Comparison of ENCODE assay signal across 8 cellular contexts in the genomic region with DNA sequence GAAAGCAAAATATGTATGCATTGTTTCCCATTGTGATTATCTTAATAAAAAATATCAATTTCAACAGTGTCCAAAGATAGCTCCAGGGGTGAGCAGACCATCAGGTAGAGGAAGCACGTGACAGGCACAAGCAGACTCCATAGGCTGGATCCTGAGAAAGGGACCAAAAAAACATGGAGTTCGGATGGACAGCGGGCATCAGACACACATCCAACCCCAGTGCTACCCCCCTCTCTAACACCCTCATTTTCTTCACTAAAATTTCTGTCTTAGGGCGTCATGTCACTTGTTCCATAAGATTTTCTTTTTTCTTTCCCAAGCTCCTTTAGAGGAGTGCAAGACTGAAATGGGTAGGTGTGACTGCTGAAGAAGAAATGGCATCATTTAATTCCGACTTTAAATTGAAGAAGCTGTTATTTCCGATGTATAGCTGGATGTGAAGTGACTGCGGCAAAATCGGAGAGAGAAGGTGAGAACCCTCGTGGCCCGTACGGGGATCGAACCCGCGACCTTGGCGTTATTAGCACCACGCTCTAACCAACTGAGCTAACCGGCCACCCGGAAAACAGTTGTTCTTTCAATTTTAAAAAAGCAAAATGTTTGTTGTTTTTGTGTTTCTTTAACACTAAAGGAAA. TPM values are rescaled to one million over a fixed set of nuclear protein-coding genes. Genes with fewer than 3 reads are reported as not detected.
DNase-seq lines count a peak whose midpoint lies in the region; ATAC-seq, FAIRE-seq and TF ChIP-seq lines count a peak whose summit lies in the region.

No MANE protein-coding gene starts in this region.

- no peaks in the 10 kb centered on the region for H3K36me3 Mint-ChIP-seq in HFFc6 (ENCODE audit: low read depth)
- H3K36me3 Mint-ChIP-seq in activated CD4-positive, alpha-beta T cell treated with anti-CD3 and anti-CD28 coated beads, Interleukin-2, amount 10 ng/mL, durations not matched to agents 24 days and 14 days (ENCODE audit: low read depth) = peaks cover 9% of the 10 kb centered on the region
- H3K36me3 Mint-ChIP-seq in stimulated activated naive B cell treated with anti-CD40 and anti-IgM and Interleukin-4, amounts not matched to agents 10 μg/mL and 1 μg/mL and 100 μg/mL, for 72 hours = peaks cover 3 to 10% of the 10 kb centered on the region in 2 donors

- TF ChIP-seq CTCF in A549 (IDR thresholded peaks at IDR 0.05) (no peak), HFFc6 (IDR thresholded peaks at IDR 0.05) (no peak)

- no peak for TF ChIP-seq EP300 in A549 (IDR thresholded peaks at IDR 0.05)

- H3K27ac ChIP-seq in A549 (0 out of 6 replicates have a peak overlapping the region, but pooled peaks of 1 of the 2 experiments have one; percentile 33), caudate nucleus (ENCODE audit: low read depth, low read length) (no peak overlapping the region)

- H3K4me2 ChIP-seq in A549 = peak overlapping the region; percentile 86

- H3K27ac Mint-ChIP-seq in HFFc6 = peak overlapping the region; percentile 15
- peak overlapping the region; percentile 65 for H3K27ac Mint-ChIP-seq in activated CD4-positive, alpha-beta T cell treated with anti-CD3 and anti-CD28 coated beads, Interleukin-2, amount 10 ng/mL, durations not matched to agents 24 days and 14 days
- peak overlapping the region; percentile 90 for H3K27ac Mint-ChIP-seq in stimulated activated naive B cell treated with anti-CD40 and anti-IgM and Interleukin-4, amounts not matched to agents 10 μg/mL and 1 μg/mL and 100 μg/mL, for 72 hours

- 6% methylated on average over 18 of the region's 18 CpGs for WGBS in A549 (ENCODE audit: missing lambda C conversion rate)

- H3K4me3 Mint-ChIP-seq in HFFc6 = peak overlapping the region; percentile 84
- peak overlapping the region; percentile 71 for H3K4me3 Mint-ChIP-seq in activated CD4-positive, alpha-beta T cell treated with anti-CD3 and anti-CD28 coated beads, Interleukin-2, amount 10 ng/mL, durations not matched to agents 24 days and 14 days
- no peak overlapping the region for H3K4me3 Mint-ChIP-seq in stimulated activated naive B cell treated with anti-CD40 and anti-IgM and Interleukin-4, amounts not matched to agents 10 μg/mL and 1 μg/mL and 100 μg/mL, for 72 hours

- CTCF ChIA-PET in A549 (lab: Yijun Ruan, JAX) = interaction anchor here (1.2 to 1.5 kb wide), 3 partner anchors 16 to 559 kb away, joined by 3 read pairs; no protein-coding TSS in a partner anchor

- peaks cover 11% of the 10 kb centered on the region for H3K4me1 ChIP-seq in A549

- H3K9me3 ChIP-seq in A549 = no peaks in the 10 kb centered on the region

- peak; percentile 83 to 87 for ATAC-seq in A549
- ATAC-seq in stimulated activated naive B cell treated with anti-CD40 and anti-IgM and Interleukin-4, amounts not matched to agents 10 μg/mL and 1 μg/mL and 100 μg/mL, for 72 hours (replicated peaks) = no peak
- no peak for ATAC-seq in HG03520 (IDR thresholded peaks at IDR 0.05; ENCODE audit: unreplicated experiment)

- intact Hi-C loops in activated CD4-positive, alpha-beta T cell treated with anti-CD3 and anti-CD28 coated beads, Interleukin-2, amount 10 ng/mL, durations not matched to agents 24 days and 14 days (cut with micrococcal nuclease) = loop anchor here (5.0 kb wide), 1 partner anchor 45 kb away; no protein-coding TSS in a partner anchor

- H3K4me3 ChIP-seq in A549 = 0 out of 3 replicates have a peak overlapping the region, but pooled peaks have one; percentile 22

- no peak for FAIRE-seq in A549 (lab: Jason Lieb, UNC)

- TF ChIP-seq POLR2A in A549 (IDR thresholded peaks at IDR 0.05; ENCODE audit: low read length) = no peak

- no peaks in the 10 kb centered on the region for H3K27me3 Mint-ChIP-seq in HFFc6 (ENCODE audit: insufficient read depth)
- H3K27me3 Mint-ChIP-seq in activated CD4-positive, alpha-beta T cell treated with anti-CD3 and anti-CD28 coated beads, Interleukin-2, amount 10 ng/mL, durations not matched to agents 24 days and 14 days = peaks cover 54% of the 10 kb centered on the region
- H3K27me3 Mint-ChIP-seq in stimulated activated naive B cell treated with anti-CD40 and anti-IgM and Interleukin-4, amounts not matched to agents 10 μg/mL and 1 μg/mL and 100 μg/mL, for 72 hours = peaks cover 60 to 72% of the 10 kb centered on the region in 2 donors

- POLR2A ChIA-PET in A549 (lab: Yijun Ruan, JAX) = interaction anchor here (0.6 kb wide), 1 partner anchor 14 kb away, joined by 3 read pairs; no protein-coding TSS in a partner anchor

- H3K4me1 Mint-ChIP-seq in HFFc6 (ENCODE audit: low read depth) = peaks cover 37% of the 10 kb centered on the region
- H3K4me1 Mint-ChIP-seq in activated CD4-positive, alpha-beta T cell treated with anti-CD3 and anti-CD28 coated beads, Interleukin-2, amount 10 ng/mL, durations not matched to agents 24 days and 14 days = peaks cover 20% of the 10 kb centered on the region
- H3K4me1 Mint-ChIP-seq in stimulated activated naive B cell treated with anti-CD40 and anti-IgM and Interleukin-4, amounts not matched to agents 10 μg/mL and 1 μg/mL and 100 μg/mL, for 72 hours = peaks cover 12% of the 10 kb centered on the region in 2 donors

- TF ChIP-seq RAD21 in A549 (conservative IDR thresholded peaks at IDR 0.05 in 1 of 2, IDR thresholded peaks at IDR 0.05 in 1 of 2) = no peak

- DNase-seq in A549 (ENCODE audit: low read depth in 1 of 2, low spot score in 1 of 2) = peak in 1 of 2 experiments; percentile 78
- peak; percentile 88 for DNase-seq in HFFc6
- DNase-seq in activated CD4-positive, alpha-beta T cell treated with anti-CD3 and anti-CD28 coated beads, Interleukin-2, amount 10 ng/mL, durations not matched to agents 24 days and 14 days = peak; percentile 76
- peak; percentile 47 for DNase-seq in fibroblast of peridontal ligament (ENCODE audit: extremely low read depth)
- DNase-seq in stimulated activated naive B cell treated with anti-CD40 and anti-IgM and Interleukin-4, amounts not matched to agents 10 μg/mL and 1 μg/mL and 100 μg/mL, for 72 hours = no peak
- DNase-seq in NCI-H128 (lab: John Stamatoyannopoulos, UW; ENCODE audit: unreplicated experiment) = no peak
- no peak for DNase-seq in caudate nucleus (lab: John Stamatoyannopoulos, UW)

- no peaks in the 10 kb centered on the region for H3K9me3 Mint-ChIP-seq in HFFc6
- peaks cover 21% of the 10 kb centered on the region for H3K9me3 Mint-ChIP-seq in activated CD4-positive, alpha-beta T cell treated with anti-CD3 and anti-CD28 coated beads, Interleukin-2, amount 10 ng/mL, durations not matched to agents 24 days and 14 days
- H3K9me3 Mint-ChIP-seq in stimulated activated naive B cell treated with anti-CD40 and anti-IgM and Interleukin-4, amounts not matched to agents 10 μg/mL and 1 μg/mL and 100 μg/mL, for 72 hours = peaks cover 7 to 11% of the 10 kb centered on the region in 2 donors

TF ChIP-seq in A549, 52 proteins besides CTCF, POLR2A, EP300 and RAD21 (continues in another document):
- TF ChIP-seq CBX2 (IDR thresholded peaks at IDR 0.05; ENCODE audit: borderline replicate concordance, low read depth) (no peak), FOSL2 (IDR thresholded peaks at IDR 0.05) (no peak), FOSL2 (CRISPR knock-in tag; IDR thresholded peaks at IDR 0.05) (no peak), ZSCAN20 (CRISPR knock-in tag; IDR thresholded peaks at IDR 0.05) (no peak), GATA3 (IDR thresholded peaks at IDR 0.05; ENCODE audit: borderline replicate concordance) (no peak), FOSB (CRISPR knock-in tag; IDR thresholded peaks at IDR 0.05) (no peak)
- TF ChIP-seq, protein P1, sequence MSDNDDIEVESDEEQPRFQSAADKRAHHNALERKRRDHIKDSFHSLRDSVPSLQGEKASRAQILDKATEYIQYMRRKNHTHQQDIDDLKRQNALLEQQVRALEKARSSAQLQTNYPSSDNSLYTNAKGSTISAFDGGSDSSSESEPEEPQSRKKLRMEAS (IDR thresholded peaks at IDR 0.05) = peak; percentile 60; the same call in 1 of the 2 replicates
- TF ChIP-seq, protein P2, sequence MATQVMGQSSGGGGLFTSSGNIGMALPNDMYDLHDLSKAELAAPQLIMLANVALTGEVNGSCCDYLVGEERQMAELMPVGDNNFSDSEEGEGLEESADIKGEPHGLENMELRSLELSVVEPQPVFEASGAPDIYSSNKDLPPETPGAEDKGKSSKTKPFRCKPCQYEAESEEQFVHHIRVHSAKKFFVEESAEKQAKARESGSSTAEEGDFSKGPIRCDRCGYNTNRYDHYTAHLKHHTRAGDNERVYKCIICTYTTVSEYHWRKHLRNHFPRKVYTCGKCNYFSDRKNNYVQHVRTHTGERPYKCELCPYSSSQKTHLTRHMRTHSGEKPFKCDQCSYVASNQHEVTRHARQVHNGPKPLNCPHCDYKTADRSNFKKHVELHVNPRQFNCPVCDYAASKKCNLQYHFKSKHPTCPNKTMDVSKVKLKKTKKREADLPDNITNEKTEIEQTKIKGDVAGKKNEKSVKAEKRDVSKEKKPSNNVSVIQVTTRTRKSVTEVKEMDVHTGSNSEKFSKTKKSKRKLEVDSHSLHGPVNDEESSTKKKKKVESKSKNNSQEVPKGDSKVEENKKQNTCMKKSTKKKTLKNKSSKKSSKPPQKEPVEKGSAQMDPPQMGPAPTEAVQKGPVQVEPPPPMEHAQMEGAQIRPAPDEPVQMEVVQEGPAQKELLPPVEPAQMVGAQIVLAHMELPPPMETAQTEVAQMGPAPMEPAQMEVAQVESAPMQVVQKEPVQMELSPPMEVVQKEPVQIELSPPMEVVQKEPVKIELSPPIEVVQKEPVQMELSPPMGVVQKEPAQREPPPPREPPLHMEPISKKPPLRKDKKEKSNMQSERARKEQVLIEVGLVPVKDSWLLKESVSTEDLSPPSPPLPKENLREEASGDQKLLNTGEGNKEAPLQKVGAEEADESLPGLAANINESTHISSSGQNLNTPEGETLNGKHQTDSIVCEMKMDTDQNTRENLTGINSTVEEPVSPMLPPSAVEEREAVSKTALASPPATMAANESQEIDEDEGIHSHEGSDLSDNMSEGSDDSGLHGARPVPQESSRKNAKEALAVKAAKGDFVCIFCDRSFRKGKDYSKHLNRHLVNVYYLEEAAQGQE (IDR thresholded peaks at IDR 0.05) = no peak

RNA-seq across cellular contexts. Expression of a gene that starts 10.3 kb away (rescaled TPM):
- polyA plus RNA-seq in A549 (2011; rRNA removed) = 11.0 and 11.4 TPM in 2 replicates
- 5.0 and 5.7 TPM in 2 replicates for polyA plus RNA-seq in A549 (2012; cell fraction: cytosol; rRNA removed)
- polyA plus RNA-seq in A549 (2012; cell fraction: nucleus; rRNA removed) = 3.7 and 4.4 TPM in 2 replicates
- polyA plus RNA-seq in A549 (2017; fragmentation: RNase III; extraction: RNeasy Plus Mini Kit Qiagen cat#74134 plus additional on column Dnase treatment) = 3.1 to 3.9 TPM (median 3.7 TPM) in 3 replicates
- 5.3 and 6.1 TPM in 2 replicates for polyA minus RNA-seq in A549 (2011; rRNA and poly(A)+ RNA removed)
- total RNA-seq in HFFc6 (2021; fragmentation: NEBNext Ultra II Directional; extraction: Animal tissue kit (Norgen Biotek cat#: 25700)) = not detected
- total RNA-seq in activated CD4-positive, alpha-beta T cell treated with anti-CD3 and anti-CD28 coated beads, Interleukin-2, amount 10 ng/mL, durations not matched to agents 24 days and 14 days = 0.31 TPM in 1 of 2 replicates, not detected in the other

Comparison
In these comparisons a context has a peak if more than half of its experiments do, and no peak if none do; other contexts are left out.
1. ATAC-seq: peak in A549 (2 of 2); none in stimulated activated naive B cell treated with anti-CD40 and anti-IgM and Interleukin-4, amounts not matched to agents 10 μg/mL and 1 μg/mL and 100 μg/mL, for 72 hours (0 of 2) and HG03520 (single experiment).
2. DNase-seq: peak in HFFc6 (single experiment), activated CD4-positive, alpha-beta T cell treated with anti-CD3 and anti-CD28 coated beads, Interleukin-2, amount 10 ng/mL, durations not matched to agents 24 days and 14 days (single experiment) and fibroblast of peridontal ligament (single experiment); none in stimulated activated naive B cell treated with anti-CD40 and anti-IgM and Interleukin-4, amounts not matched to agents 10 μg/mL and 1 μg/mL and 100 μg/mL, for 72 hours (single experiment), NCI-H128 (single experiment) and caudate nucleus (0 of 61).
3. H3K27ac Mint-ChIP-seq: peak in every context shown above with its lines; median percentile 90 in stimulated activated naive B cell treated with anti-CD40 and anti-IgM and Interleukin-4, amounts not matched to agents 10 μg/mL and 1 μg/mL and 100 μg/mL, for 72 hours; 65 in activated CD4-positive, alpha-beta T cell treated with anti-CD3 and anti-CD28 coated beads, Interleukin-2, amount 10 ng/mL, durations not matched to agents 24 days and 14 days; 15 in HFFc6.
4. H3K4me3 Mint-ChIP-seq: peak in HFFc6 (single experiment) and activated CD4-positive, alpha-beta T cell treated with anti-CD3 and anti-CD28 coated beads, Interleukin-2, amount 10 ng/mL, durations not matched to agents 24 days and 14 days (single experiment); none in stimulated activated naive B cell treated with anti-CD40 and anti-IgM and Interleukin-4, amounts not matched to agents 10 μg/mL and 1 μg/mL and 100 μg/mL, for 72 hours (0 of 2).